Comparison of ENCODE assay signal across 10 cellular contexts in the genomic region with DNA sequence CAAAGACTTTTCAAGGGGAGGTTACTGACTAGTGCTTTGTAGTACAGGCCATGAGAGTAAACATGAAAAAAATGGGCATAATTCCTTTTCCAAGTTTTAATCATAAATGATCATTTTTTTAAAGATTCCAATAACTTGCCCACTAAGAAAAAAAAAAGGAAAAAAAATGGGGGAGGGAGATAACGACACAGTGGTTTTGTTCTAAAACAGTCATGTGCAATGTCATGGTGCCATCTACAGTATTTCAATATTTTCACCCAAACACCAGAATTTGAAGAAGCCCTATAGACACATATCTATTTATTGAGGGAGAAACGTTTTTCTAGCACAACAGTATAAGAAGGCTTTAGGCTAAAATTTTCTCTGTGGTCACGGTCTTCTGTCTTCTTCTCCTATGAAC.
DNase-seq lines count a peak whose midpoint lies in the region; ATAC-seq and TF ChIP-seq lines count a peak whose summit lies in the region.
"Had no signal": no experiment of that assay in that cellular context is flagged by ENCODE, and none has a peak within 500 bp of the region (broad histone marks: within the 10 kb centered on the region; RNA-seq: fewer than 3 reads in every experiment).

No MANE protein-coding gene starts in this region.

- H3K4me1 ChIP-seq in foreskin keratinocyte, result no peaks in the 10 kb centered on the region

- peak overlapping the region; percentile 86; the same call in 1 of the 2 replicates for H3K27ac ChIP-seq in VCaP
- H3K27ac ChIP-seq in foreskin keratinocyte, result no peak overlapping the region
- H3K27ac ChIP-seq: epithelial cell of prostate had no signal

- TF ChIP-seq CTCF in VCaP (conservative IDR thresholded peaks at IDR 0.05) (peak; percentile 77), foreskin keratinocyte (conservative IDR thresholded peaks at IDR 0.05) (peak; percentile 76)

- DNase-seq in A172 (ENCODE audit: low spot score), result peak; percentile 40
- peak; percentile 36 for DNase-seq in HCEC 1CT
- peak in 1 of 2 donors; percentile 48 for DNase-seq in foreskin keratinocyte
- no peak for DNase-seq in activated CD4-positive, alpha-beta T cell treated with anti-CD3 and anti-CD28 coated beads for 4 hours
- no peak for DNase-seq in NCI-H1092 treated with DMSO at 0.1 percent for 48 hours (lab: John Stamatoyannopoulos, UW)
- DNase-seq in anterior cingulate cortex (lab: John Stamatoyannopoulos, UW), result no peak
- DNase-seq in stimulated activated CD4-positive, alpha-beta T cell treated with anti-CD3 and anti-CD28 coated beads, Interleukin-4, amount 100 ng/mL, for 1 hour, result no peak

- no peak for ATAC-seq in foreskin keratinocyte
- ATAC-seq: Panc1 had no signal

- no peaks in the 10 kb centered on the region for H3K27me3 ChIP-seq in foreskin keratinocyte

Comparison
In these comparisons a context has a peak if more than half of its experiments do, and no peak if none do; other contexts are left out.
1. DNase-seq: peak in A172 (single experiment) and HCEC 1CT (single experiment); none in activated CD4-positive, alpha-beta T cell treated with anti-CD3 and anti-CD28 coated beads for 4 hours (0 of 2), NCI-H1092 treated with DMSO at 0.1 percent for 48 hours (single experiment), anterior cingulate cortex (0 of 58) and stimulated activated CD4-positive, alpha-beta T cell treated with anti-CD3 and anti-CD28 coated beads, Interleukin-4, amount 100 ng/mL, for 1 hour (single experiment).